In the genomic region with DNA sequence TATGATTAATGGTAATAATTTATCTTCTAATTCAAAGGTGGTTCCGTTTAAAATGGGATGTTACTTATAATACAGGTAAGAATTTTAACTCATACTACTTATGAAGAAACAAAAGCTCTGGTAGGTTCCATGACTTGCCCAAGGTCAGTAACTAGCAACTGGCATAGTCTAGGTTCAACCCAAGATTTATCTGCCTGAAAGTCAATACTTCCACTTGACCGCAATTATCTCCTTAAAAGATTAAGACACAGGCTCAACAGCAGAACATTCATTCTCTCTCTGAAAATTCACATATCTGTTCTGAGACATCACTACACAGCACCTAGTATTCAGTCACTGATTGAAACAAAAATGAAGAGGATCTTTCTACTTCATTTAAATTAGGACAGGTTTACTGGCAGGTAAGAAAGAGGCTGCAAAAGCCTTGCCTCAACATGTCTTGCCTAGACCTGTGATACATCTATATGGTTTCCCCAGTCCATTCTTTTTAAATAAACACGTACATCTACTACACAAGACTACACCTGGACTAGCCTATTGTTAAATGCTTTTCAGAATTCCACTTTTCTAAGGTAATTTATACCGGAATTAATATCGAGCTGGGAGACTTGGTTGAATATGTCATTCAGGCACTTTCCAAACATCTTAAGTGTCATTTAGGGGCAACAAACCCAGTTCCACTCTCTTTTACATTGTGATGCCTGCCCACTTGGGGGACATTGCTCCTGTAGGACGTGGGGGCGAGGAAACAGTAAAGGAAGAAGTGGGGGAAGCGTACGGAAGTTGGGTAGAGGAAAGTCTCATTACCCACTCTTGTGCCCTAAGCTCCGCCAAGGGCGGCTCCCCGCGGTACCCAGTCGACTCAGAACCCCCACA, we compare ENCODE assay signal across 3 cellular contexts.
TF ChIP-seq lines count a peak whose summit lies in the region.

No MANE protein-coding gene starts in this region.

TF ChIP-seq in GM23338, 12 proteins besides CTCF, POLR2A, EP300 and RAD21 (continued from another document and continues in another):
- no peak for TF ChIP-seq EZH2 (IDR thresholded peaks at IDR 0.05; ENCODE audit: low read depth, unreplicated experiment)
- no peak for TF ChIP-seq EZH2phosphoT487 (IDR thresholded peaks at IDR 0.05; ENCODE audit: unreplicated experiment)
- TF ChIP-seq ZNF114 (CRISPR knock-in tag; IDR thresholded peaks at IDR 0.05): no peak
- TF ChIP-seq, protein P1, sequence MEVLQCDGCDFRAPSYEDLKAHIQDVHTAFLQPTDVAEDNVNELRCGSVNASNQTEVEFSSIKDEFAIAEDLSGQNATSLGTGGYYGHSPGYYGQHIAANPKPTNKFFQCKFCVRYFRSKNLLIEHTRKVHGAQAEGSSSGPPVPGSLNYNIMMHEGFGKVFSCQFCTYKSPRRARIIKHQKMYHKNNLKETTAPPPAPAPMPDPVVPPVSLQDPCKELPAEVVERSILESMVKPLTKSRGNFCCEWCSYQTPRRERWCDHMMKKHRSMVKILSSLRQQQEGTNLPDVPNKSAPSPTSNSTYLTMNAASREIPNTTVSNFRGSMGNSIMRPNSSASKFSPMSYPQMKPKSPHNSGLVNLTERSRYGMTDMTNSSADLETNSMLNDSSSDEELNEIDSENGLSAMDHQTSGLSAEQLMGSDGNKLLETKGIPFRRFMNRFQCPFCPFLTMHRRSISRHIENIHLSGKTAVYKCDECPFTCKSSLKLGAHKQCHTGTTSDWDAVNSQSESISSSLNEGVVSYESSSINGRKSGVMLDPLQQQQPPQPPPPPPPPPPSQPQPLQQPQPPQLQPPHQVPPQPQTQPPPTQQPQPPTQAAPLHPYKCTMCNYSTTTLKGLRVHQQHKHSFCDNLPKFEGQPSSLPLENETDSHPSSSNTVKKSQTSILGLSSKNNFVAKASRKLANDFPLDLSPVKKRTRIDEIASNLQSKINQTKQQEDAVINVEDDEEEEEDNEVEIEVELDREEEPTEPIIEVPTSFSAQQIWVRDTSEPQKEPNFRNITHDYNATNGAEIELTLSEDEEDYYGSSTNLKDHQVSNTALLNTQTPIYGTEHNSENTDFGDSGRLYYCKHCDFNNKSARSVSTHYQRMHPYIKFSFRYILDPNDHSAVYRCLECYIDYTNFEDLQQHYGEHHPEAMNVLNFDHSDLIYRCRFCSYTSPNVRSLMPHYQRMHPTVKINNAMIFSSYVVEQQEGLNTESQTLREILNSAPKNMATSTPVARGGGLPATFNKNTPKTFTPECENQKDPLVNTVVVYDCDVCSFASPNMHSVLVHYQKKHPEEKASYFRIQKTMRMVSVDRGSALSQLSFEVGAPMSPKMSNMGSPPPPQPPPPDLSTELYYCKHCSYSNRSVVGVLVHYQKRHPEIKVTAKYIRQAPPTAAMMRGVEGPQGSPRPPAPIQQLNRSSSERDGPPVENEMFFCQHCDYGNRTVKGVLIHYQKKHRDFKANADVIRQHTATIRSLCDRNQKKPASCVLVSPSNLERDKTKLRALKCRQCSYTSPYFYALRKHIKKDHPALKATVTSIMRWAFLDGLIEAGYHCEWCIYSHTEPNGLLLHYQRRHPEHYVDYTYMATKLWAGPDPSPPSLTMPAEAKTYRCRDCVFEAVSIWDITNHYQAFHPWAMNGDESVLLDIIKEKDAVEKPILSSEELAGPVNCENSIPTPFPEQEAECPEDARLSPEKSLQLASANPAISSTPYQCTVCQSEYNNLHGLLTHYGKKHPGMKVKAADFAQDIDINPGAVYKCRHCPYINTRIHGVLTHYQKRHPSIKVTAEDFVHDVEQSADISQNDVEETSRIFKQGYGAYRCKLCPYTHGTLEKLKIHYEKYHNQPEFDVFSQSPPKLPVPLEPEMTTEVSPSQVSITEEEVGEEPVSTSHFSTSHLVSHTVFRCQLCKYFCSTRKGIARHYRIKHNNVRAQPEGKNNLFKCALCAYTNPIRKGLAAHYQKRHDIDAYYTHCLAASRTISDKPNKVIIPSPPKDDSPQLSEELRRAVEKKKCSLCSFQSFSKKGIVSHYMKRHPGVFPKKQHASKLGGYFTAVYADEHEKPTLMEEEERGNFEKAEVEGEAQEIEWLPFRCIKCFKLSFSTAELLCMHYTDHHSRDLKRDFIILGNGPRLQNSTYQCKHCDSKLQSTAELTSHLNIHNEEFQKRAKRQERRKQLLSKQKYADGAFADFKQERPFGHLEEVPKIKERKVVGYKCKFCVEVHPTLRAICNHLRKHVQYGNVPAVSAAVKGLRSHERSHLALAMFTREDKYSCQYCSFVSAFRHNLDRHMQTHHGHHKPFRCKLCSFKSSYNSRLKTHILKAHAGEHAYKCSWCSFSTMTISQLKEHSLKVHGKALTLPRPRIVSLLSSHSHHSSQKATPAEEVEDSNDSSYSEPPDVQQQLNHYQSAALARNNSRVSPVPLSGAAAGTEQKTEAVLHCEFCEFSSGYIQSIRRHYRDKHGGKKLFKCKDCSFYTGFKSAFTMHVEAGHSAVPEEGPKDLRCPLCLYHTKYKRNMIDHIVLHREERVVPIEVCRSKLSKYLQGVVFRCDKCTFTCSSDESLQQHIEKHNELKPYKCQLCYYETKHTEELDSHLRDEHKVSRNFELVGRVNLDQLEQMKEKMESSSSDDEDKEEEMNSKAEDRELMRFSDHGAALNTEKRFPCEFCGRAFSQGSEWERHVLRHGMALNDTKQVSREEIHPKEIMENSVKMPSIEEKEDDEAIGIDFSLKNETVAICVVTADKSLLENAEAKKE (CRISPR knock-in tag; IDR thresholded peaks at IDR 0.05): no peak
- TF ChIP-seq NANOG (IDR thresholded peaks at IDR 0.05; ENCODE audit: borderline replicate concordance): no peak

TF ChIP-seq in SK-N-SH, 30 proteins besides CTCF, POLR2A, EP300 and RAD21 (continued from another document):
- TF ChIP-seq, protein P2, sequence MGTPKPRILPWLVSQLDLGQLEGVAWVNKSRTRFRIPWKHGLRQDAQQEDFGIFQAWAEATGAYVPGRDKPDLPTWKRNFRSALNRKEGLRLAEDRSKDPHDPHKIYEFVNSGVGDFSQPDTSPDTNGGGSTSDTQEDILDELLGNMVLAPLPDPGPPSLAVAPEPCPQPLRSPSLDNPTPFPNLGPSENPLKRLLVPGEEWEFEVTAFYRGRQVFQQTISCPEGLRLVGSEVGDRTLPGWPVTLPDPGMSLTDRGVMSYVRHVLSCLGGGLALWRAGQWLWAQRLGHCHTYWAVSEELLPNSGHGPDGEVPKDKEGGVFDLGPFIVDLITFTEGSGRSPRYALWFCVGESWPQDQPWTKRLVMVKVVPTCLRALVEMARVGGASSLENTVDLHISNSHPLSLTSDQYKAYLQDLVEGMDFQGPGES (IDR thresholded peaks at IDR 0.05; ENCODE audit: low read depth, low read length): no peak
- TF ChIP-seq GATA2 (CRISPR knock-in tag; IDR thresholded peaks at IDR 0.05) (no peak), ELF1 (IDR thresholded peaks at IDR 0.05) (no peak), GABPA (IDR thresholded peaks at IDR 0.05; ENCODE audit: low read depth) (peak; percentile 11; the same call in 1 of the 2 replicates), YY1 (IDR thresholded peaks at IDR 0.05; ENCODE audit: low read depth) (no peak), NFIC (IDR thresholded peaks at IDR 0.05; ENCODE audit: borderline replicate concordance) (no peak)

TF ChIP-seq in neural cell, 6 proteins besides CTCF, POLR2A, EP300 and RAD21 (continued from another document):
- TF ChIP-seq, protein P3, sequence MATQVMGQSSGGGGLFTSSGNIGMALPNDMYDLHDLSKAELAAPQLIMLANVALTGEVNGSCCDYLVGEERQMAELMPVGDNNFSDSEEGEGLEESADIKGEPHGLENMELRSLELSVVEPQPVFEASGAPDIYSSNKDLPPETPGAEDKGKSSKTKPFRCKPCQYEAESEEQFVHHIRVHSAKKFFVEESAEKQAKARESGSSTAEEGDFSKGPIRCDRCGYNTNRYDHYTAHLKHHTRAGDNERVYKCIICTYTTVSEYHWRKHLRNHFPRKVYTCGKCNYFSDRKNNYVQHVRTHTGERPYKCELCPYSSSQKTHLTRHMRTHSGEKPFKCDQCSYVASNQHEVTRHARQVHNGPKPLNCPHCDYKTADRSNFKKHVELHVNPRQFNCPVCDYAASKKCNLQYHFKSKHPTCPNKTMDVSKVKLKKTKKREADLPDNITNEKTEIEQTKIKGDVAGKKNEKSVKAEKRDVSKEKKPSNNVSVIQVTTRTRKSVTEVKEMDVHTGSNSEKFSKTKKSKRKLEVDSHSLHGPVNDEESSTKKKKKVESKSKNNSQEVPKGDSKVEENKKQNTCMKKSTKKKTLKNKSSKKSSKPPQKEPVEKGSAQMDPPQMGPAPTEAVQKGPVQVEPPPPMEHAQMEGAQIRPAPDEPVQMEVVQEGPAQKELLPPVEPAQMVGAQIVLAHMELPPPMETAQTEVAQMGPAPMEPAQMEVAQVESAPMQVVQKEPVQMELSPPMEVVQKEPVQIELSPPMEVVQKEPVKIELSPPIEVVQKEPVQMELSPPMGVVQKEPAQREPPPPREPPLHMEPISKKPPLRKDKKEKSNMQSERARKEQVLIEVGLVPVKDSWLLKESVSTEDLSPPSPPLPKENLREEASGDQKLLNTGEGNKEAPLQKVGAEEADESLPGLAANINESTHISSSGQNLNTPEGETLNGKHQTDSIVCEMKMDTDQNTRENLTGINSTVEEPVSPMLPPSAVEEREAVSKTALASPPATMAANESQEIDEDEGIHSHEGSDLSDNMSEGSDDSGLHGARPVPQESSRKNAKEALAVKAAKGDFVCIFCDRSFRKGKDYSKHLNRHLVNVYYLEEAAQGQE (IDR thresholded peaks at IDR 0.05; ENCODE audit: borderline replicate concordance): no peak
- TF ChIP-seq MXI1 (conservative IDR thresholded peaks at IDR 0.05; ENCODE audit: poor library complexity, severe bottlenecking) (no peak), SMC3 (conservative IDR thresholded peaks at IDR 0.05; ENCODE audit: poor library complexity) (no peak), EZH2 (IDR thresholded peaks at IDR 0.05; ENCODE audit: borderline replicate concordance, insufficient read depth, low read length, poor library complexity, severe bottlenecking) (no peak), TAF1 (IDR thresholded peaks at IDR 0.05; ENCODE audit: low read depth) (no peak)
